1 cellular context compared by ENCODE assay signal in the genomic region with DNA sequence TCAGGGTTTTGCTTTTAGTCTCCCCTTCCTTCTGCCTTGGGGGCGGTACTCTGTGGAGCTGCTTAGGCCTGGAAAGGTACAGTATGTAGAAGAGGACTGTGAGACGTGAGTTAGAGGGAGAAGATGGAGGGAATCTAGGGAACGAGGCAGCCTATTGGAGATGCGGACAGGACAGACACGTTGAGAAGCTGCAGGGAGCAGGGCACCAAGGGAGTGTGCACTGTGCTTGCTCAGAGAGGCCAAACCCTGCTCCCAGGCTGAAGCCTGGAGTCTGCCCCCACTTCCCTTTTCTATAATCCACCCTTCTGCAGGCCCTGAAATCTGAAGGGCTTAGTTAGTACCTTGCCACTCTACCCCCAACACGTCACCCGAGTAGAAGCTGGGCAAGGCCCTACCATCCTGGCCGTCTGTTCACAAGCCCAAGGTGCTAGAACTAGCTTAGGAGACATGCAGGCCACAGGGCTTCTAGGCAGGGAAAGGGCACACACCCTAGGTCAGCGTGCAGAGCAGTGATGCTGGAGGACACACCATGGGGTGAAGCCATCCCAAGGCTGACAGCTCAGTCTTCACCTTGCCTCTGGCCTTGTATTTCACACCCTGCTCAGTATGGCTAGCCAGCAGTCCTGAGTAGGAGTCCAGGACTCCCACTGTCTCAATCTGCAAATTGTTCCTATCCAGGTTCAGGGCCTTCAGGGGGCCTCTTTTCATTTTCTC.
TF ChIP-seq lines count a peak whose summit lies in the region.

No MANE protein-coding gene starts in this region.

TF ChIP-seq in SK-N-SH, 30 proteins besides CTCF, POLR2A, EP300 and RAD21 (continued from another document):
- TF ChIP-seq, protein P1, sequence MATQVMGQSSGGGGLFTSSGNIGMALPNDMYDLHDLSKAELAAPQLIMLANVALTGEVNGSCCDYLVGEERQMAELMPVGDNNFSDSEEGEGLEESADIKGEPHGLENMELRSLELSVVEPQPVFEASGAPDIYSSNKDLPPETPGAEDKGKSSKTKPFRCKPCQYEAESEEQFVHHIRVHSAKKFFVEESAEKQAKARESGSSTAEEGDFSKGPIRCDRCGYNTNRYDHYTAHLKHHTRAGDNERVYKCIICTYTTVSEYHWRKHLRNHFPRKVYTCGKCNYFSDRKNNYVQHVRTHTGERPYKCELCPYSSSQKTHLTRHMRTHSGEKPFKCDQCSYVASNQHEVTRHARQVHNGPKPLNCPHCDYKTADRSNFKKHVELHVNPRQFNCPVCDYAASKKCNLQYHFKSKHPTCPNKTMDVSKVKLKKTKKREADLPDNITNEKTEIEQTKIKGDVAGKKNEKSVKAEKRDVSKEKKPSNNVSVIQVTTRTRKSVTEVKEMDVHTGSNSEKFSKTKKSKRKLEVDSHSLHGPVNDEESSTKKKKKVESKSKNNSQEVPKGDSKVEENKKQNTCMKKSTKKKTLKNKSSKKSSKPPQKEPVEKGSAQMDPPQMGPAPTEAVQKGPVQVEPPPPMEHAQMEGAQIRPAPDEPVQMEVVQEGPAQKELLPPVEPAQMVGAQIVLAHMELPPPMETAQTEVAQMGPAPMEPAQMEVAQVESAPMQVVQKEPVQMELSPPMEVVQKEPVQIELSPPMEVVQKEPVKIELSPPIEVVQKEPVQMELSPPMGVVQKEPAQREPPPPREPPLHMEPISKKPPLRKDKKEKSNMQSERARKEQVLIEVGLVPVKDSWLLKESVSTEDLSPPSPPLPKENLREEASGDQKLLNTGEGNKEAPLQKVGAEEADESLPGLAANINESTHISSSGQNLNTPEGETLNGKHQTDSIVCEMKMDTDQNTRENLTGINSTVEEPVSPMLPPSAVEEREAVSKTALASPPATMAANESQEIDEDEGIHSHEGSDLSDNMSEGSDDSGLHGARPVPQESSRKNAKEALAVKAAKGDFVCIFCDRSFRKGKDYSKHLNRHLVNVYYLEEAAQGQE (IDR thresholded peaks at IDR 0.05; ENCODE audit: low read depth, low read length), result no peak
- TF ChIP-seq, protein P2, sequence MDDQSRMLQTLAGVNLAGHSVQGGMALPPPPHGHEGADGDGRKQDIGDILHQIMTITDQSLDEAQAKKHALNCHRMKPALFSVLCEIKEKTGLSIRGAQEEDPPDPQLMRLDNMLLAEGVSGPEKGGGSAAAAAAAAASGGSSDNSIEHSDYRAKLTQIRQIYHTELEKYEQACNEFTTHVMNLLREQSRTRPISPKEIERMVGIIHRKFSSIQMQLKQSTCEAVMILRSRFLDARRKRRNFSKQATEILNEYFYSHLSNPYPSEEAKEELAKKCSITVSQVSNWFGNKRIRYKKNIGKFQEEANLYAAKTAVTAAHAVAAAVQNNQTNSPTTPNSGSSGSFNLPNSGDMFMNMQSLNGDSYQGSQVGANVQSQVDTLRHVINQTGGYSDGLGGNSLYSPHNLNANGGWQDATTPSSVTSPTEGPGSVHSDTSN (IDR thresholded peaks at IDR 0.05), result no peak
- TF ChIP-seq JUND (IDR thresholded peaks at IDR 0.05) (no peak), SIN3A (IDR thresholded peaks at IDR 0.05; ENCODE audit: borderline replicate concordance, low read depth, low read length) (no peak), SMC3 (IDR thresholded peaks at IDR 0.05; ENCODE audit: low read depth, low read length) (no peak), MXI1 (IDR thresholded peaks at IDR 0.05; ENCODE audit: low read depth, low read length) (no peak)
- TF ChIP-seq, protein P3, sequence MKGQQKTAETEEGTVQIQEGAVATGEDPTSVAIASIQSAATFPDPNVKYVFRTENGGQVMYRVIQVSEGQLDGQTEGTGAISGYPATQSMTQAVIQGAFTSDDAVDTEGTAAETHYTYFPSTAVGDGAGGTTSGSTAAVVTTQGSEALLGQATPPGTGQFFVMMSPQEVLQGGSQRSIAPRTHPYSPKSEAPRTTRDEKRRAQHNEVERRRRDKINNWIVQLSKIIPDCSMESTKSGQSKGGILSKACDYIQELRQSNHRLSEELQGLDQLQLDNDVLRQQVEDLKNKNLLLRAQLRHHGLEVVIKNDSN (IDR thresholded peaks at IDR 0.05; ENCODE audit: borderline replicate concordance, low read depth), result no peak
TF ChIP-seq in SK-N-SH: peak in this region for 0.
